ENCODE assay signal across 7 cellular contexts in the genomic region with DNA sequence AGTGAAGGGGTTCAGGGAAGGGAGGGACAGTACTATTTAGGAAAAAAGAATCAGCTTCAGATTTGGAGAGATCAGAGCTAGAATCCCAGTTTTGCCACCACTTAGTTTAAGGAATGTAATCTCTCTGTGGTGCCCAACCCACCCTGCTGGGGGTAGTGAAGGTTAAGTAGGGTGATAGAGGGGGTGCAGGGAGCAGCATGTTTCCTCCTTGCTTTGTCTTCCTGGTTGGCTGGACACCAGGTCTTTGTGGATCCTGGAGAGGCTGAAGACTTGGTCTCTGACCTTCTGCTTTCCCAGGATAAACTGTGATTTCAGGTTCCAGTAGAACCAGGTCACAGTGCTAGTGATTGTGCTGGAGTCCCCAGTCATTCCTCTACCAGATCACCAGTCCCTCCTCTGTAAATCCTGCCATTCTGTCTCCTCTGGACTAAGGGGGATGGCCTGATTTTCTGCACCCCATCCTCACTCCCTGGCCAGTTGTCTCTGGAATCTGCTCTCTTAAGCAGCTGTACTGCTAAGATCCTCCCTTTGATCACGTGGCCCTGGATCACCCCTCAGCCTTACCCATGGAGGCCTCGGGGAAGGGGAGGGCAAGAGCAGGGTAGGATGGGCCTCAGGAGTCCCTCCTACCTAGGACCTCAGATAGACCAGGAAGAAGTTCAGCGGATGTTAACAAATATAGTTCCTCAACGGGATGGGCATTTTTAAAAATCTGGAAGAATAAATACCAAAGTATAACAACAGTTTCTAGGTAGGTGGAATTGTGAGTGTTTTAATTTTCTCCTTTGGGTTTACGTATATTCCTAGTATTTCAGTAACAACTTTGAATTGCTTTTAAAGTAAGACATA. TPM values are rescaled to one million over a fixed set of nuclear protein-coding genes. Genes with fewer than 3 reads are reported as not detected.
DNase-seq lines count a peak whose midpoint lies in the region; ATAC-seq and TF ChIP-seq lines count a peak whose summit lies in the region.
"Had no signal": no experiment of that assay in that cellular context is flagged by ENCODE, and none has a peak within 500 bp of the region (broad histone marks: within the 10 kb centered on the region; RNA-seq: fewer than 3 reads in every experiment).

No MANE protein-coding gene starts in this region.

- H3K4me3 ChIP-seq in ascending aorta = no peak overlapping the region

- H3K36me3 Mint-ChIP-seq in naive thymus-derived CD8-positive, alpha-beta T cell = no peaks in the 10 kb centered on the region

- POLR2A ChIA-PET in naive thymus-derived CD8-positive, alpha-beta T cell (lab: Charles Lee) = interaction anchor here (0.6 kb wide), 1 partner anchor 70 kb away, joined by 3 read pairs; no protein-coding TSS in a partner anchor

- H3K27me3 Mint-ChIP-seq in naive thymus-derived CD8-positive, alpha-beta T cell = no peaks in the 10 kb centered on the region

- peak overlapping the region in 2 of 10 donors; percentile 6 to 70 for H3K4me3 Mint-ChIP-seq in naive thymus-derived CD8-positive, alpha-beta T cell

- intact Hi-C loops in ascending aorta (cut with DNase I) = no loop called here

- H3K9me3 ChIP-seq in ascending aorta = no peaks in the 10 kb centered on the region

- no peak for TF ChIP-seq CTCF in ascending aorta (IDR thresholded peaks at IDR 0.05)

- H3K4me1 Mint-ChIP-seq in naive thymus-derived CD8-positive, alpha-beta T cell = peaks cover 33 to 65% (median 55%) of the 10 kb centered on the region in 4 donors

- H3K4me1 ChIP-seq in ascending aorta = peaks cover 6 to 20% of the 10 kb centered on the region in 2 donors

- no peaks in the 10 kb centered on the region for H3K27me3 ChIP-seq in ascending aorta

- no peak for ATAC-seq in naive thymus-derived CD8-positive, alpha-beta T cell
- ATAC-seq in HG03432 (IDR thresholded peaks at IDR 0.05; ENCODE audit: unreplicated experiment) (no peak), GM18858 (IDR thresholded peaks at IDR 0.05; ENCODE audit: unreplicated experiment) (no peak)

- H3K9me3 Mint-ChIP-seq in naive thymus-derived CD8-positive, alpha-beta T cell = no peaks in the 10 kb centered on the region

- DNase-seq in ELR (ENCODE audit: low read depth) = peak; percentile 74
- DNase-seq in ascending aorta (ENCODE audit: low spot score in 2 of 2) = peak in 1 of 2 donors; percentile 79
- DNase-seq in naive thymus-derived CD8-positive, alpha-beta T cell = no peak
- DNase-seq in NCI-H524 treated with DMSO at 0.1 percent for 48 hours (lab: John Stamatoyannopoulos, UW) = no peak

- H3K27ac Mint-ChIP-seq in naive thymus-derived CD8-positive, alpha-beta T cell = peak overlapping the region in 6 of 10 donors; percentile 10 to 56 (median 22)

- no peaks in the 10 kb centered on the region for H3K36me3 ChIP-seq in ascending aorta

- peak overlapping the region; percentile 30 to 33 for H3K27ac ChIP-seq in ascending aorta

RNA-seq across cellular contexts. Expression of a gene that starts 3.1 kb away (rescaled TPM):
- total RNA-seq in ascending aorta = 20.8 TPM
- total RNA-seq in naive thymus-derived CD8-positive, alpha-beta T cell = 10 to 100 TPM; 17.2 to 23.8 TPM
- polyA plus RNA-seq in naive thymus-derived CD8-positive, alpha-beta T cell = 1 to 10 TPM; 2.4 to 3.9 (median 3.4) TPM

RNA-seq across cellular contexts. Expression of a gene that starts 5.0 kb away (rescaled TPM):
- total RNA-seq in ascending aorta = 32.9 TPM
- total RNA-seq in naive thymus-derived CD8-positive, alpha-beta T cell = 10 to 100 TPM; 45.2 to 46.1 TPM
- polyA plus RNA-seq in naive thymus-derived CD8-positive, alpha-beta T cell = 10 to 100 TPM; 27.0 to 32.1 (median 27.9) TPM

RNA-seq across cellular contexts. Expression of a gene that starts 11.2 kb away (rescaled TPM):
- total RNA-seq in ascending aorta = 2.8 TPM
- total RNA-seq in naive thymus-derived CD8-positive, alpha-beta T cell = not detected
- polyA plus RNA-seq in naive thymus-derived CD8-positive, alpha-beta T cell = not detected
- total RNA-seq: endothelial cell of umbilical vein had no signal
- polyA plus RNA-seq: endothelial cell of umbilical vein had no signal

RNA-seq across cellular contexts. Expression of a gene that starts 44.2 kb away (rescaled TPM):
- total RNA-seq in ascending aorta = 354 TPM
- total RNA-seq in naive thymus-derived CD8-positive, alpha-beta T cell = 100 to 1,000 TPM; 858 to 917 TPM
- 100 to 1,000 TPM; 143 to 157 (median 152) TPM for polyA plus RNA-seq in naive thymus-derived CD8-positive, alpha-beta T cell

RNA-seq across cellular contexts. Expression of a gene that starts 54.6 kb away (rescaled TPM):
- total RNA-seq in ascending aorta = 20.6 TPM
- total RNA-seq in naive thymus-derived CD8-positive, alpha-beta T cell = 100 to 1,000 TPM; 215 to 217 TPM
- 100 to 1,000 TPM; 513 to 535 (median 534) TPM for polyA plus RNA-seq in naive thymus-derived CD8-positive, alpha-beta T cell
